ENCODE assay signal across 2 cellular contexts in genomic region chr12:113270709-113271009, GRCh38.
TF ChIP-seq lines count a peak whose summit lies in the region.

No MANE protein-coding gene starts in this region.

TF ChIP-seq in IMR-90, 13 proteins besides CTCF, POLR2A, EP300 and RAD21:
- no peak for TF ChIP-seq MXI1 (IDR thresholded peaks at IDR 0.05; ENCODE audit: borderline replicate concordance, low read depth, low read length)
- TF ChIP-seq BHLHE40 (IDR thresholded peaks at IDR 0.05; ENCODE audit: low read depth, low read length): no peak
- TF ChIP-seq FOS (IDR thresholded peaks at IDR 0.05; ENCODE audit: low read depth, low read length): no peak
- no peak for TF ChIP-seq USF2 (IDR thresholded peaks at IDR 0.05; ENCODE audit: low read depth, low read length)
- TF ChIP-seq RCOR1 (IDR thresholded peaks at IDR 0.05; ENCODE audit: insufficient replicate concordance, low read length): no peak
- no peak for TF ChIP-seq MAZ (IDR thresholded peaks at IDR 0.05; ENCODE audit: borderline replicate concordance, low read depth, low read length)
- TF ChIP-seq CEBPB (IDR thresholded peaks at IDR 0.05; ENCODE audit: low read depth, low read length): no peak
- no peak for TF ChIP-seq RFX5 (IDR thresholded peaks at IDR 0.05; ENCODE audit: low read depth, low read length)
- TF ChIP-seq CHD1 (IDR thresholded peaks at IDR 0.05; ENCODE audit: low read depth, low read length): no peak
- TF ChIP-seq MAFK (IDR thresholded peaks at IDR 0.05; ENCODE audit: low read depth, low read length): no peak
- TF ChIP-seq SMC3 (IDR thresholded peaks at IDR 0.05; ENCODE audit: low read depth, low read length): no peak
- no peak for TF ChIP-seq ELK1 (IDR thresholded peaks at IDR 0.05; ENCODE audit: borderline replicate concordance, low read depth, low read length)
- no peak for TF ChIP-seq NFE2L2 (IDR thresholded peaks at IDR 0.05; ENCODE audit: low read depth, low read length)

TF ChIP-seq in HepG2, 621 proteins besides CTCF, POLR2A, EP300 and RAD21:
- 0 out of 2 replicates have a peak, but pooled peaks have one; percentile 2 for TF ChIP-seq ZNF441 (CRISPR knock-in tag; IDR thresholded peaks at IDR 0.05; ENCODE audit: borderline replicate concordance)
- no peak for TF ChIP-seq SSRP1 (CRISPR knock-in tag; IDR thresholded peaks at IDR 0.05)
- peak; percentile 36; the same call in 1 of the 2 replicates for TF ChIP-seq ZNF430 (CRISPR knock-in tag; IDR thresholded peaks at IDR 0.05)
